8 cellular contexts compared by ENCODE assay signal in the genomic region with DNA sequence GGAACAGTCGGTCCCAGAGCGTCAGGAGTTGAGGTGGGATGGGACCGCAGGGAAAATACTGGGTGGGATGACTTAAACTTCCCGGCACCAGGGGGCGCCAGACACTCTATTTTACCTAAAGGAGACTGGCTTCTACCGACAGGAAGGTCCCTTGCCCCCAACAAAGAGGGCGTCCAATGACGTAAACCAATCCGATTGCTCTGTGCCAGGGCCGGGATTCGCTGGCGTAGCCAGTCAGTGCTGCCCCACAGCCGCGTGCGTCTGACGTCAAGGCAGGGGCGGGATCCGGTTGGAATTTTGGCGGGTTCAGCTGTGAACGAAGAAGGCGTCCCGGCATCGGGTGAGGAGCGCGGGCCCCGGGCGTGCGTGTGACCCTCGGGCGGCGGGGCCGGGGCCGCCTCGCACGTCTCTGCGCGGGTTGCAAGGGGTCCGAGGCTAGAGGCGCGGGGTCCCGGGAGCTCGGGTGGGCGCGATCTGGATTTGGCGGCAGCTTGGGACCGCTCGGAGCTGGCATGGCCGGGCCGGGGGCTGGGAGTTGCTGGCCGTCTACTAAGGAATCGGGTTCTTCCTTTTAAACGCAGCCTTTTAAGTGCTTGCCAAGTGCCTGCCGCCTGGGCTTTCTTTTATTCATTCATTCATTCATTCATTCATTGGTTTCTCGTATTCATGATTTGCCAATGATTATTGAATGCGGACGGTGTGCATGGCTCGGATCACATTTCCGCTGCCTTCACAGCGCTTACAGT. TPM values are rescaled to one million over a fixed set of nuclear protein-coding genes. Genes with fewer than 3 reads are reported as not detected.
DNase-seq lines count a peak whose midpoint lies in the region; ATAC-seq, FAIRE-seq and TF ChIP-seq lines count a peak whose summit lies in the region.

Gene MCM10, plus strand, starts transcription at position 292 of the 746 bp plus-strand sequence. CDS start 2,645 bp downstream, outside the sequence.

- peak within 1 kb of the TSS; percentile 88 for H3K4me3 Mint-ChIP-seq in activated CD8-positive, alpha-beta memory T cell treated with anti-CD3 and anti-CD28 coated beads, Interleukin-2, amount 10 ng/mL, durations not matched to agents 7 days and 5 days
- H3K4me3 Mint-ChIP-seq in mesothelial cell of epicardium = peak within 1 kb of the TSS; percentile 77

- H3K27me3 ChIP-seq in HUES48 (ENCODE audit: control insufficient read depth, insufficient read depth, low read length) (no peaks in the 10 kb centered on the region), NT2/D1 (ENCODE audit: insufficient read depth, insufficient read length) (no peaks in the 10 kb centered on the region)

- H3K36me3 ChIP-seq in HUES48 (ENCODE audit: control insufficient read depth, insufficient read depth, low read length) (peaks cover 27% of the 10 kb centered on the region), NT2/D1 (ENCODE audit: insufficient read depth, insufficient read length, low read length) (peaks cover 25% of the 10 kb centered on the region)

- 0 out of 2 replicates have a peak, but pooled peaks cover 9% of the 10 kb centered on the region for H3K4me1 ChIP-seq in HUES48 (ENCODE audit: control insufficient read depth, insufficient read depth, low read length)
- H3K4me1 ChIP-seq in NT2/D1 (ENCODE audit: insufficient read depth, insufficient read length) = no peaks in the 10 kb centered on the region

- H3K4me3 ChIP-seq in HUES48 (ENCODE audit: low read depth, low read length) (peak within 1 kb of the TSS; percentile 93), NT2/D1 (ENCODE audit: insufficient read length, low read depth) (peak within 1 kb of the TSS; percentile 55)

- peak; percentile 100 for ATAC-seq in GM21390 (IDR thresholded peaks at IDR 0.05; ENCODE audit: unreplicated experiment)
- peak; percentile 99 for ATAC-seq in activated CD8-positive, alpha-beta memory T cell treated with anti-CD3 and anti-CD28 coated beads, Interleukin-2, amount 10 ng/mL, durations not matched to agents 7 days and 5 days

- H3K9me3 Mint-ChIP-seq in activated CD8-positive, alpha-beta memory T cell treated with anti-CD3 and anti-CD28 coated beads, Interleukin-2, amount 10 ng/mL, durations not matched to agents 7 days and 5 days (ENCODE audit: low read depth) = no peaks in the 10 kb centered on the region
- H3K9me3 Mint-ChIP-seq in mesothelial cell of epicardium = no peaks in the 10 kb centered on the region

- peaks cover 47% of the 10 kb centered on the region for H3K4me1 Mint-ChIP-seq in activated CD8-positive, alpha-beta memory T cell treated with anti-CD3 and anti-CD28 coated beads, Interleukin-2, amount 10 ng/mL, durations not matched to agents 7 days and 5 days
- peaks cover 14% of the 10 kb centered on the region for H3K4me1 Mint-ChIP-seq in mesothelial cell of epicardium

- H3K27ac Mint-ChIP-seq in activated CD8-positive, alpha-beta memory T cell treated with anti-CD3 and anti-CD28 coated beads, Interleukin-2, amount 10 ng/mL, durations not matched to agents 7 days and 5 days = peak within 1 kb of the TSS; percentile 84
- H3K27ac Mint-ChIP-seq in mesothelial cell of epicardium = peak within 1 kb of the TSS; percentile 70

- peaks cover 20% of the 10 kb centered on the region for H3K36me3 Mint-ChIP-seq in activated CD8-positive, alpha-beta memory T cell treated with anti-CD3 and anti-CD28 coated beads, Interleukin-2, amount 10 ng/mL, durations not matched to agents 7 days and 5 days
- H3K36me3 Mint-ChIP-seq in mesothelial cell of epicardium = no peaks in the 10 kb centered on the region

- H3K9ac ChIP-seq in HUES48 (ENCODE audit: low read depth, low read length) (peak within 1 kb of the TSS; percentile 80), NT2/D1 (ENCODE audit: insufficient read length, low read depth) (peak within 1 kb of the TSS; percentile 77)

- DNase-seq in D341Med (ENCODE audit: low spot score) (peak; percentile 98), NT2/D1 (ENCODE audit: low read depth, low spot score) (peak; percentile 94), mesothelial cell of epicardium (ENCODE audit: low spot score in 2 of 2, unreplicated experiment in 2 of 2) (peak; percentile 94 to 98)
- peak; percentile 99 for DNase-seq in activated CD8-positive, alpha-beta memory T cell treated with anti-CD3 and anti-CD28 coated beads, Interleukin-2, amount 10 ng/mL, durations not matched to agents 7 days and 5 days
- DNase-seq in stimulated activated CD8-positive, alpha-beta memory T cell treated with anti-CD3 and anti-CD28 coated beads, Interleukin-15, amount 100 ng/mL, for 48 hours (ENCODE audit: low read depth in 2 of 2) = peak; percentile 96 to 97

- peak; percentile 95 for TF ChIP-seq CTCF in mesothelial cell of epicardium (IDR thresholded peaks at IDR 0.05; ENCODE audit: unreplicated experiment)

- FAIRE-seq in endometrium (lab: Jason Lieb, UNC) = peak; percentile 98

- peak within 1 kb of the TSS; percentile 39 for H3K27ac ChIP-seq in HUES48 (ENCODE audit: low read depth, low read length)

- CTCF ChIA-PET in activated CD8-positive, alpha-beta memory T cell treated with anti-CD3 and anti-CD28 coated beads, Interleukin-2, amount 10 ng/mL, durations not matched to agents 7 days and 5 days (lab: Charles Lee) = interaction anchor here (0.6 to 3.4 kb wide), 18 partner anchors 10 to 626 kb away, joined by 3 to 55 read pairs (median 4); partner anchors contain the start of genes OPTN and PHYH

- peaks cover 2% of the 10 kb centered on the region for H3K27me3 Mint-ChIP-seq in activated CD8-positive, alpha-beta memory T cell treated with anti-CD3 and anti-CD28 coated beads, Interleukin-2, amount 10 ng/mL, durations not matched to agents 7 days and 5 days
- H3K27me3 Mint-ChIP-seq in mesothelial cell of epicardium (ENCODE audit: low read depth) = no peaks in the 10 kb centered on the region

- H3K9me3 ChIP-seq in HUES48 (ENCODE audit: control insufficient read depth, insufficient read depth, low read length) = no peaks in the 10 kb centered on the region
- H3K9me3 ChIP-seq in NT2/D1 (ENCODE audit: insufficient read depth, low read length) = no peaks in the 10 kb centered on the region

RNA-seq across cellular contexts. Expression of gene MCM10, which starts in this region (rescaled TPM):
- total RNA-seq in activated CD8-positive, alpha-beta memory T cell treated with anti-CD3 and anti-CD28 coated beads, Interleukin-2, amount 10 ng/mL, durations not matched to agents 7 days and 5 days = 10 to 100 TPM; 75.1 to 78.2 TPM
- 10.4 to 14.8 TPM (median 12.5 TPM) in 3 replicates for total RNA-seq in mesothelial cell of epicardium

Comparison
In these comparisons a context has a peak if more than half of its experiments do, and no peak if none do; other contexts are left out.
1. Peak in every context shown above with its lines: DNase-seq, ATAC-seq, H3K4me3 ChIP-seq and H3K27ac ChIP-seq.